In the genomic region with DNA sequence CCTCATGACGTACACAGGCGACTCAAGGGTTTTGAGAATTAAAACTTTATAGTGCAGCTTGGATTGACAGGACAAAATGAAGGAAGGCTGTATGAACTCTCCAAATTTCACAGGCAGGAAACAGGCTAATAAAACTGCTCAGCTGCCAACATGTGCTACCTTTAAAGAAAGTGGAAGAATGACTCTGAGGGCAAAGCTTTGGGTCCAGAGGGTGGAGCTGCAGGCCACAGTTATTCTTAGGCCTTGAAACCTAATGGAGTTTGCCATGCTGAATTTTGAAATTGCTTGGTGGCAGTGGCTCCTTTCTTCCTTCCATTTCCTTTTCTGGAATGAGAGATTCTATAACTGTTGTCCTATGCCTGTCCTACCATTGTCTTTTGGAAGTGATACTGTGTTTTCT, we compare ENCODE assay signal across 9 cellular contexts. TPM values are rescaled to one million over a fixed set of nuclear protein-coding genes. Genes with fewer than 3 reads are reported as not detected.
A peak's percentile ranks its signal among the peaks of the same experiment; 100 is the strongest.
DNase-seq lines count a peak whose midpoint lies in the region; ATAC-seq, FAIRE-seq and TF ChIP-seq lines count a peak whose summit lies in the region.
"Had no signal": no experiment of that assay in that cellular context is flagged by ENCODE, and none has a peak within 500 bp of the region (broad histone marks: within the 10 kb centered on the region; RNA-seq: fewer than 3 reads in every experiment).

No MANE protein-coding gene starts in this region.

- peak; percentile 82 for FAIRE-seq in G401.6 (lab: Jason Lieb, UNC)

- POLR2A ChIA-PET in activated CD4-positive, alpha-beta memory T cell treated with anti-CD3 and anti-CD28 coated beads for 36 hours (lab: Charles Lee): no interaction called here

- DNase-seq in A172 (ENCODE audit: low spot score): peak; percentile 12
- peak; percentile 14 for DNase-seq in NCI-H226
- DNase-seq in epithelial cell of esophagus (ENCODE audit: low read depth): peak; percentile 15
- no peak for DNase-seq in stimulated activated CD4-positive, alpha-beta T cell treated with anti-CD3 and anti-CD28 coated beads, Interleukin-2, amount 100 ng/mL, for 48 hours
- DNase-seq in activated CD4-positive, alpha-beta memory T cell treated with anti-CD3 and anti-CD28 coated beads for 36 hours: no peak
- DNase-seq in activated T-cell treated with anti-CD3 and anti-CD28 coated beads for 4 hours: no peak
- DNase-seq: T-helper 1 cell had no signal

- no peaks in the 10 kb centered on the region for H3K27me3 Mint-ChIP-seq in activated CD4-positive, alpha-beta memory T cell treated with anti-CD3 and anti-CD28 coated beads for 36 hours

- no peaks in the 10 kb centered on the region for H3K9me3 Mint-ChIP-seq in activated CD4-positive, alpha-beta memory T cell treated with anti-CD3 and anti-CD28 coated beads for 36 hours

- CTCF ChIA-PET in activated CD4-positive, alpha-beta memory T cell treated with anti-CD3 and anti-CD28 coated beads for 36 hours (lab: Charles Lee): no interaction called here

- H3K4me3 Mint-ChIP-seq in activated CD4-positive, alpha-beta memory T cell treated with anti-CD3 and anti-CD28 coated beads for 36 hours: no peak overlapping the region

- intact Hi-C loops in activated CD4-positive, alpha-beta memory T cell treated with anti-CD3 and anti-CD28 coated beads for 36 hours (cut with micrococcal nuclease): no loop called here

- ATAC-seq in HG03135 (IDR thresholded peaks at IDR 0.05; ENCODE audit: unreplicated experiment): no peak

- H3K4me3 ChIP-seq in epithelial cell of esophagus (ENCODE audit: low read length): no peak overlapping the region

- peak; percentile 23 for TF ChIP-seq CTCF in epithelial cell of esophagus (IDR thresholded peaks at IDR 0.05; ENCODE audit: insufficient read depth, low read depth, low read length, missing control alignments)

- peaks cover 27% of the 10 kb centered on the region for H3K4me1 Mint-ChIP-seq in activated CD4-positive, alpha-beta memory T cell treated with anti-CD3 and anti-CD28 coated beads for 36 hours (ENCODE audit: low read depth)

- H3K27ac Mint-ChIP-seq in activated CD4-positive, alpha-beta memory T cell treated with anti-CD3 and anti-CD28 coated beads for 36 hours: no peak overlapping the region

- H3K36me3 Mint-ChIP-seq in activated CD4-positive, alpha-beta memory T cell treated with anti-CD3 and anti-CD28 coated beads for 36 hours: peaks cover 25% of the 10 kb centered on the region

RNA-seq across cellular contexts. Expression of gene HAT1, which starts 34.8 kb away (rescaled TPM):
- 136 and 197 TPM in 2 replicates for total RNA-seq in A172 (2014; rRNA removed; shearing (Covaris generic))
- 10 to 100 TPM; 86.2 to 90.8 TPM for total RNA-seq in activated CD4-positive, alpha-beta memory T cell treated with anti-CD3 and anti-CD28 coated beads for 36 hours

RNA-seq across cellular contexts. Expression of gene METAP1D, which starts 42.7 kb away (rescaled TPM):
- 7.6 and 10.2 TPM in 2 replicates for total RNA-seq in A172 (2014; rRNA removed; shearing (Covaris generic))
- 1 to 10 TPM; 3.4 to 3.9 TPM for total RNA-seq in activated CD4-positive, alpha-beta memory T cell treated with anti-CD3 and anti-CD28 coated beads for 36 hours

Comparison
In these comparisons a context has a peak if more than half of its experiments do, and no peak if none do; other contexts are left out.
1. DNase-seq: peak in A172 (single experiment), NCI-H226 (single experiment) and epithelial cell of esophagus (single experiment); none in stimulated activated CD4-positive, alpha-beta T cell treated with anti-CD3 and anti-CD28 coated beads, Interleukin-2, amount 100 ng/mL, for 48 hours (0 of 2), activated CD4-positive, alpha-beta memory T cell treated with anti-CD3 and anti-CD28 coated beads for 36 hours (single experiment) and activated T-cell treated with anti-CD3 and anti-CD28 coated beads for 4 hours (single experiment).